ENCODE assay signal across 8 cellular contexts in the genomic region with DNA sequence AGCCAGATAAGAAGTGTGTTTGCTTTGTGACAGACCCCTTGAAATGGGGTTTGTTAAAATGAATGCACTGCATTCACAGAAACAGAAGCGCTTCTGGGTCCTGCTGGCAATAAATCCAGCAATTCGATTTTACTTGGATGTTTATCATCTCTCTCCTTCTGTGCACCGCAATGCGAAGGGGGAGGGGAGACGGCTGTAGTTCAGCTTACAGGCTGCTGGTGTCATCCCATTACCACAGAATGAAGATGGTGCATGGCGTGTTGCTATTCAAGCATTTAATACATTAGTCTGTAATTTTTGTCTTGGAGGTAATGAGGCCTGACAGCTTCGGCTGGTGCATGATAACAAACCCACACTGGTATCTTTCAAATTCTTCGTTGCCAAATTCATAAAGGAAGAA.
DNase-seq lines count a peak whose midpoint lies in the region; ATAC-seq and TF ChIP-seq lines count a peak whose summit lies in the region.

No MANE protein-coding gene starts in this region.

- no peaks in the 10 kb centered on the region for H3K4me1 ChIP-seq in neural progenitor cell
- no peaks in the 10 kb centered on the region for H3K4me1 ChIP-seq in foreskin keratinocyte

- no peaks in the 10 kb centered on the region for H3K36me3 ChIP-seq in neural progenitor cell

- no peak overlapping the region for H3K4me2 ChIP-seq in neural progenitor cell

- ATAC-seq in HG03442 (IDR thresholded peaks at IDR 0.05; ENCODE audit: unreplicated experiment) (no peak), foreskin keratinocyte (no peak), HG03520 (IDR thresholded peaks at IDR 0.05; ENCODE audit: unreplicated experiment) (no peak)

- no peaks in the 10 kb centered on the region for H3K9me3 ChIP-seq in neural progenitor cell (ENCODE audit: low read depth)

- no peaks in the 10 kb centered on the region for H3F3A ChIP-seq in neural progenitor cell (ENCODE audit: low read depth)

- H3K36me3 Mint-ChIP-seq in endothelial cell (ENCODE audit: low read depth, unreplicated experiment) (no peaks in the 10 kb centered on the region), neural progenitor cell (no peaks in the 10 kb centered on the region)

- H3K9ac ChIP-seq in neural progenitor cell: no peak overlapping the region

- no peak overlapping the region for H3K4me3 ChIP-seq in neural progenitor cell

- H3K27ac ChIP-seq in neural progenitor cell (no peak overlapping the region), foreskin keratinocyte (no peak overlapping the region)

- TF ChIP-seq CTCF in endothelial cell (IDR thresholded peaks at IDR 0.05; ENCODE audit: unreplicated experiment): no peak
- TF ChIP-seq CTCF in neural progenitor cell (IDR thresholded peaks at IDR 0.05): peak; percentile 77
- TF ChIP-seq CTCF in foreskin keratinocyte (conservative IDR thresholded peaks at IDR 0.05): no peak

- H3K27ac Mint-ChIP-seq in endothelial cell (ENCODE audit: unreplicated experiment) (no peak overlapping the region), neural progenitor cell (no peak overlapping the region)

- H3K4me3 Mint-ChIP-seq in endothelial cell (ENCODE audit: unreplicated experiment): no peak overlapping the region
- H3K4me3 Mint-ChIP-seq in neural progenitor cell: no peak overlapping the region

- H3K79me2 ChIP-seq in neural progenitor cell (ENCODE audit: low read depth): no peaks in the 10 kb centered on the region

- DNase-seq in GM03348 (ENCODE audit: low spot score) (peak; percentile 58), NCI-H748 treated with DMSO at 0.1 percent for 48 hours (lab: John Stamatoyannopoulos, UW) (peak; percentile 77), endothelial cell (ENCODE audit: low spot score) (peak; percentile 20), neural progenitor cell (ENCODE audit: low spot score) (peak; percentile 65), KG1 (lab: John Stamatoyannopoulos, UW) (no peak), foreskin keratinocyte (no peak)

- peak overlapping the region; percentile 2 for H2AFZ ChIP-seq in neural progenitor cell (replicated peaks)

- H3K9me3 Mint-ChIP-seq in endothelial cell (ENCODE audit: unreplicated experiment) (no peaks in the 10 kb centered on the region), neural progenitor cell (peaks cover 13% of the 10 kb centered on the region)

- H4K20me1 ChIP-seq in neural progenitor cell (ENCODE audit: low read depth): no peaks in the 10 kb centered on the region

- H3K27me3 ChIP-seq in neural progenitor cell (no peaks in the 10 kb centered on the region), foreskin keratinocyte (no peaks in the 10 kb centered on the region)

- H3K4me1 Mint-ChIP-seq in endothelial cell (ENCODE audit: unreplicated experiment) (no peaks in the 10 kb centered on the region), neural progenitor cell (peaks cover 5% of the 10 kb centered on the region)

- H3K27me3 Mint-ChIP-seq in endothelial cell (ENCODE audit: unreplicated experiment): no peaks in the 10 kb centered on the region
- no peaks in the 10 kb centered on the region for H3K27me3 Mint-ChIP-seq in neural progenitor cell (ENCODE audit: insufficient read depth, low read depth)

Comparison
In these comparisons a context has a peak if more than half of its experiments do, and no peak if none do; other contexts are left out.
1. DNase-seq: peak in GM03348 (single experiment), NCI-H748 treated with DMSO at 0.1 percent for 48 hours (single experiment), endothelial cell (single experiment) and neural progenitor cell (single experiment); none in KG1 (single experiment) and foreskin keratinocyte (0 of 2).